In genomic region chr19:49666120-49666444, GRCh38 we compare ENCODE assay signal across 1 cellular context.
TF ChIP-seq lines count a peak whose summit lies in the region.

No MANE protein-coding gene starts in this region.

TF ChIP-seq in HCT116, 20 proteins besides CTCF, POLR2A, EP300 and RAD21 (continued from another document):
- TF ChIP-seq, protein P1, sequence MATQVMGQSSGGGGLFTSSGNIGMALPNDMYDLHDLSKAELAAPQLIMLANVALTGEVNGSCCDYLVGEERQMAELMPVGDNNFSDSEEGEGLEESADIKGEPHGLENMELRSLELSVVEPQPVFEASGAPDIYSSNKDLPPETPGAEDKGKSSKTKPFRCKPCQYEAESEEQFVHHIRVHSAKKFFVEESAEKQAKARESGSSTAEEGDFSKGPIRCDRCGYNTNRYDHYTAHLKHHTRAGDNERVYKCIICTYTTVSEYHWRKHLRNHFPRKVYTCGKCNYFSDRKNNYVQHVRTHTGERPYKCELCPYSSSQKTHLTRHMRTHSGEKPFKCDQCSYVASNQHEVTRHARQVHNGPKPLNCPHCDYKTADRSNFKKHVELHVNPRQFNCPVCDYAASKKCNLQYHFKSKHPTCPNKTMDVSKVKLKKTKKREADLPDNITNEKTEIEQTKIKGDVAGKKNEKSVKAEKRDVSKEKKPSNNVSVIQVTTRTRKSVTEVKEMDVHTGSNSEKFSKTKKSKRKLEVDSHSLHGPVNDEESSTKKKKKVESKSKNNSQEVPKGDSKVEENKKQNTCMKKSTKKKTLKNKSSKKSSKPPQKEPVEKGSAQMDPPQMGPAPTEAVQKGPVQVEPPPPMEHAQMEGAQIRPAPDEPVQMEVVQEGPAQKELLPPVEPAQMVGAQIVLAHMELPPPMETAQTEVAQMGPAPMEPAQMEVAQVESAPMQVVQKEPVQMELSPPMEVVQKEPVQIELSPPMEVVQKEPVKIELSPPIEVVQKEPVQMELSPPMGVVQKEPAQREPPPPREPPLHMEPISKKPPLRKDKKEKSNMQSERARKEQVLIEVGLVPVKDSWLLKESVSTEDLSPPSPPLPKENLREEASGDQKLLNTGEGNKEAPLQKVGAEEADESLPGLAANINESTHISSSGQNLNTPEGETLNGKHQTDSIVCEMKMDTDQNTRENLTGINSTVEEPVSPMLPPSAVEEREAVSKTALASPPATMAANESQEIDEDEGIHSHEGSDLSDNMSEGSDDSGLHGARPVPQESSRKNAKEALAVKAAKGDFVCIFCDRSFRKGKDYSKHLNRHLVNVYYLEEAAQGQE (IDR thresholded peaks at IDR 0.05; ENCODE audit: low read depth) = no peak
- TF ChIP-seq TCF7L2 (IDR thresholded peaks at IDR 0.05; ENCODE audit: borderline replicate concordance, extremely low read depth, insufficient read depth, insufficient read length) (no peak), ZNF274 (IDR thresholded peaks at IDR 0.05; ENCODE audit: low read depth, low read length) (no peak), CEBPB (IDR thresholded peaks at IDR 0.05; ENCODE audit: low read depth) (no peak), ELF1 (IDR thresholded peaks at IDR 0.05; ENCODE audit: borderline replicate concordance, low read depth) (no peak), FOSL1 (IDR thresholded peaks at IDR 0.05; ENCODE audit: low read depth) (no peak), EZH2 (IDR thresholded peaks at IDR 0.05) (no peak), JUND (IDR thresholded peaks at IDR 0.05) (no peak), EZH2phosphoT487 (IDR thresholded peaks at IDR 0.05; ENCODE audit: borderline replicate concordance) (no peak), ZFX (IDR thresholded peaks at IDR 0.05) (no peak), CBX3 (IDR thresholded peaks at IDR 0.05; ENCODE audit: low read depth) (no peak)
